ENCODE assay signal across 15 cellular contexts in the genomic region with DNA sequence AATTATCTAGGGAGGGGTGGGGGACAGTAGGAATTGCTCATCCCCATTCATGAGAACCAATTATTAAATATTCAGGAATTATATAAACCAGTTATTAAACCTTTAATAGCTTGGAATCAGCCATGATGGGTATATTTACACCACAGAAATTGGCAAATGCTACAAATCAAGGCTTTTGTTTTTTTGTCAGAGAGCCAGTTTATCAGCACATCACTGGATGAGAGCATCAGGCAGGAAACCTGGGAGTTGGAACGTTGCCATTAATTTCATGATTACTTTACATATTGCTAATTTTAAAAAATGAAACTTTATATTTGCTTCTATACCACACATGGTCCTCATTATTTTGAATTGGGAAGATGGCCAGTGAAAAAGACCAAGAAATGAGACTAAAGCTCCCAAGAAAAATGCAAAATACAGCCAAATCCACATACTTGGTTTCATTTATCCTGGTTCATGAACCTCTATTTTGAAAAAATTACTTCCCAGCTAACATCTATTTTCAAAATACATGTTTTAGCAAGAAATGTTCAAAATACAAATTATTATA.
"Had no signal": no experiment of that assay in that cellular context is flagged by ENCODE, and none has a peak within 500 bp of the region (broad histone marks: within the 10 kb centered on the region; RNA-seq: fewer than 3 reads in every experiment).

No MANE protein-coding gene starts in this region.

- H3K36me3 ChIP-seq: heart left ventricle, left ventricle myocardium inferior had no signal

- H3K27ac ChIP-seq: left ventricle myocardium inferior, tibial artery had no signal

- ATAC-seq: heart left ventricle; natural killer cell; stimulated activated naive B cell treated with anti-CD40 and anti-IgM and Interleukin-4, amounts not matched to agents 10 μg/mL and 1 μg/mL and 100 μg/mL, for 72 hours had no signal

- H3K27me3 ChIP-seq: heart left ventricle, tibial artery had no signal

- H3K4me3 ChIP-seq: heart left ventricle, left ventricle myocardium inferior, tibial artery had no signal

- H3K4me1 ChIP-seq: left ventricle myocardium inferior, tibial artery had no signal

- DNase-seq: activated CD4-positive, alpha-beta T cell treated with anti-CD3 and anti-CD28 coated beads, Interleukin-2, amount 10 ng/mL, durations not matched to agents 7 days and 5 days; activated CD4-positive, CD25-positive, alpha-beta regulatory T cell; activated naive CD4-positive, alpha-beta T cell treated with Interleukin-2 at 50 U/mL for 16 hours; activated T-cell treated with anti-CD3 and anti-CD28 coated beads for 4 hours; aorta; heart left ventricle; kidney; left ventricle myocardium inferior; natural killer cell; posterior cingulate gyrus; retina; stimulated activated CD4-positive, alpha-beta T cell treated with anti-CD3 and anti-CD28 coated beads, Interleukin-4, amount 100 ng/mL, for 1 hour; stimulated activated naive B cell treated with anti-CD40 and anti-IgM and Interleukin-4, amounts not matched to agents 10 μg/mL and 1 μg/mL and 100 μg/mL, for 72 hours; SW 1271; tibial artery had no signal

- H3K9me3 ChIP-seq: tibial artery had no signal
